8 cellular contexts compared by ENCODE assay signal in genomic region chr13:30551194-30551593, GRCh38.
DNase-seq lines count a peak whose midpoint lies in the region; ATAC-seq, FAIRE-seq and TF ChIP-seq lines count a peak whose summit lies in the region.

No MANE protein-coding gene starts in this region.

- H3K9me3 ChIP-seq in CD4-positive, alpha-beta T cell (ENCODE audit: control insufficient read depth, low read length): no peaks in the 10 kb centered on the region
- H3K9me3 ChIP-seq in naive thymus-derived CD4-positive, alpha-beta T cell (ENCODE audit: control insufficient read depth in 2 of 3, low read length in 3 of 3): no peaks in the 10 kb centered on the region

- POLR2A ChIA-PET in CD4-positive, alpha-beta T cell (lab: Charles Lee): interaction anchor here (1.0 to 1.2 kb wide), 2 partner anchors 31 to 66 kb away, joined by 3 read pairs; partner anchors contain the start of gene USPL1
- POLR2A ChIA-PET in naive thymus-derived CD4-positive, alpha-beta T cell (lab: Charles Lee): no interaction called here

- TF ChIP-seq CTCF in CD4-positive, alpha-beta T cell (IDR thresholded peaks at IDR 0.05): peak; percentile 51
- TF ChIP-seq CTCF in bronchial epithelial cell (IDR thresholded peaks at IDR 0.05; ENCODE audit: insufficient read depth, low read length, severe bottlenecking) (peak; percentile 48), mesothelial cell of epicardium (IDR thresholded peaks at IDR 0.05; ENCODE audit: unreplicated experiment) (no peak)

- ATAC-seq in CD4-positive, alpha-beta T cell (ENCODE audit: poor library complexity): peak; percentile 95
- ATAC-seq in GM18868 (IDR thresholded peaks at IDR 0.05; ENCODE audit: unreplicated experiment): peak; percentile 77
- ATAC-seq in naive thymus-derived CD4-positive, alpha-beta T cell: peak; percentile 82

- H3K4me1 ChIP-seq in naive thymus-derived CD4-positive, alpha-beta T cell (ENCODE audit: control insufficient read depth in 2 of 2, insufficient read depth in 2 of 2, low read length in 2 of 2): no peaks in the 10 kb centered on the region

- peaks cover 3% of the 10 kb centered on the region for H3K4me1 Mint-ChIP-seq in CD4-positive, alpha-beta T cell (ENCODE audit: low read depth)
- H3K4me1 Mint-ChIP-seq in naive thymus-derived CD4-positive, alpha-beta T cell: peaks cover 0 to 6% (median 2%) of the 10 kb centered on the region in 7 donors
- no peaks in the 10 kb centered on the region for H3K4me1 Mint-ChIP-seq in mesothelial cell of epicardium

- DNase-seq in CD4-positive, alpha-beta T cell: no peak
- DNase-seq in NCI-H524 (lab: John Stamatoyannopoulos, UW) (peak; percentile 45 to 79), bronchial epithelial cell (ENCODE audit: low read depth) (peak; percentile 47), mesothelial cell of epicardium (ENCODE audit: low spot score in 2 of 2, unreplicated experiment in 2 of 2) (no peak), NCI-H2196 (lab: John Stamatoyannopoulos, UW; ENCODE audit: unreplicated experiment) (no peak), nucleus accumbens (lab: John Stamatoyannopoulos, UW) (no peak)
- DNase-seq in naive thymus-derived CD4-positive, alpha-beta T cell: peak in 7 of 9 donors; percentile 22 to 63 (median 44)

- no peaks in the 10 kb centered on the region for H3K27me3 ChIP-seq in CD4-positive, alpha-beta T cell (ENCODE audit: control insufficient read depth, insufficient read depth, low read length)
- H3K27me3 ChIP-seq in bronchial epithelial cell (ENCODE audit: control insufficient read depth, insufficient read depth, low read length): no peaks in the 10 kb centered on the region
- no peaks in the 10 kb centered on the region for H3K27me3 ChIP-seq in naive thymus-derived CD4-positive, alpha-beta T cell (ENCODE audit: control insufficient read depth in 2 of 2, insufficient read depth in 2 of 2, low read length in 2 of 2)

- H3K9me3 Mint-ChIP-seq in CD4-positive, alpha-beta T cell: no peaks in the 10 kb centered on the region
- H3K9me3 Mint-ChIP-seq in naive thymus-derived CD4-positive, alpha-beta T cell: no peaks in the 10 kb centered on the region
- no peaks in the 10 kb centered on the region for H3K9me3 Mint-ChIP-seq in mesothelial cell of epicardium

- no peaks in the 10 kb centered on the region for H3K36me3 ChIP-seq in bronchial epithelial cell (ENCODE audit: control insufficient read depth, insufficient read depth, low read length)
- H3K36me3 ChIP-seq in naive thymus-derived CD4-positive, alpha-beta T cell (ENCODE audit: control insufficient read depth in 2 of 3, insufficient read depth in 3 of 3, low read length in 3 of 3): no peaks in the 10 kb centered on the region

- H3K4me3 ChIP-seq in bronchial epithelial cell (ENCODE audit: low read depth, low read length): no peak overlapping the region
- no peak overlapping the region for H3K4me3 ChIP-seq in naive thymus-derived CD4-positive, alpha-beta T cell (ENCODE audit: low read length)

- H3K27me3 Mint-ChIP-seq in CD4-positive, alpha-beta T cell: no peaks in the 10 kb centered on the region
- H3K27me3 Mint-ChIP-seq in naive thymus-derived CD4-positive, alpha-beta T cell: peaks cover 0 to 11% (median 0%) of the 10 kb centered on the region in 5 donors
- H3K27me3 Mint-ChIP-seq in mesothelial cell of epicardium (ENCODE audit: low read depth): no peaks in the 10 kb centered on the region

- intact Hi-C loops in CD4-positive, alpha-beta T cell (cut with DNase I, micrococcal nuclease): loop anchor here (1.0 to 5.0 kb wide), 6 partner anchors 84 to 419 kb away; partner anchors contain the start of gene HMGB1 (in 1 of the 2)
- intact Hi-C loops in naive thymus-derived CD4-positive, alpha-beta T cell (cut with micrococcal nuclease): loop anchor here (1.0 to 5.0 kb wide), 12 partner anchors 22 to 1044 kb away; no protein-coding TSS in a partner anchor

- CTCF ChIA-PET in CD4-positive, alpha-beta T cell (lab: Charles Lee): interaction anchor here (0.6 to 1.2 kb wide), 4 partner anchors 22 to 419 kb away, joined by 3 to 4 read pairs (median 3); no protein-coding TSS in a partner anchor
- CTCF ChIA-PET in naive thymus-derived CD4-positive, alpha-beta T cell (lab: Charles Lee): interaction anchor here (0.7 to 2.2 kb wide), 2 partner anchors 177 to 419 kb away, joined by 3 to 12 read pairs; no protein-coding TSS in a partner anchor

- H3K27ac Mint-ChIP-seq in CD4-positive, alpha-beta T cell: no peak overlapping the region
- peak overlapping the region in 1 of 9 donors; percentile 26 for H3K27ac Mint-ChIP-seq in naive thymus-derived CD4-positive, alpha-beta T cell
- H3K27ac Mint-ChIP-seq in mesothelial cell of epicardium: no peak overlapping the region

- H3K4me3 Mint-ChIP-seq in CD4-positive, alpha-beta T cell: no peak overlapping the region
- no peak overlapping the region for H3K4me3 Mint-ChIP-seq in naive thymus-derived CD4-positive, alpha-beta T cell
- H3K4me3 Mint-ChIP-seq in mesothelial cell of epicardium: no peak overlapping the region

- no peak for FAIRE-seq in bronchial epithelial cell (lab: Jason Lieb, UNC)

- H3K27ac ChIP-seq in CD4-positive, alpha-beta T cell (ENCODE audit: low read depth, low read length): no peak overlapping the region
- H3K27ac ChIP-seq in naive thymus-derived CD4-positive, alpha-beta T cell (ENCODE audit: low read depth, low read length): no peak overlapping the region

- no peaks in the 10 kb centered on the region for H3K36me3 Mint-ChIP-seq in CD4-positive, alpha-beta T cell (ENCODE audit: low read depth)
- H3K36me3 Mint-ChIP-seq in naive thymus-derived CD4-positive, alpha-beta T cell: peaks cover 0 to 5% (median 0%) of the 10 kb centered on the region in 5 donors
- H3K36me3 Mint-ChIP-seq in mesothelial cell of epicardium: peaks cover 1% of the 10 kb centered on the region

Comparison
In these comparisons a context has a peak if more than half of its experiments do, and no peak if none do; other contexts are left out.
1. DNase-seq: peak in NCI-H524 (2 of 2), bronchial epithelial cell (single experiment) and naive thymus-derived CD4-positive, alpha-beta T cell (7 of 9); none in CD4-positive, alpha-beta T cell (0 of 10), mesothelial cell of epicardium (0 of 2), NCI-H2196 (single experiment) and nucleus accumbens (0 of 56).
2. Peak in every context shown above with its lines, with median percentiles within 50 percentile points of each other: ATAC-seq.